In the genomic region with DNA sequence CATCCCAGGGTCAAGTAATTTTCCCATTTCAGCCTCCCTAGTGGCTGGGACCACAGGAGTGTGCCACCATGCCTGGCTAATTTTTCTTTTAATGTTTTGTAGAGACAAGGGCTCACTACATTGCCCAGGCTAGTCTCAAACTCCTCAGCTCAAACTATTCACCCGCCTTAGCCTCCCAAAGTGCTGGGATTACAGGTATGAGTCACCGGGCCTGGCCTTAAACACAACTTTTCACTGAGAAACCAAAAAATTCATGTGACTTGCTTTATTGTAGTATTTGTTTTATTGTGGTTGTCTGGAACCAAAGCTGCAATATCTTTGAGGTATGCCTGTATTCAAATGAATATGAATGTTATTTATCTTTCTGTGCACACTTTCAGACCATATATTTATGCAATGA, we compare ENCODE assay signal across 18 cellular contexts.
DNase-seq lines count a peak whose midpoint lies in the region; ATAC-seq and TF ChIP-seq lines count a peak whose summit lies in the region.
"Had no signal": no experiment of that assay in that cellular context is flagged by ENCODE, and none has a peak within 500 bp of the region (broad histone marks: within the 10 kb centered on the region; RNA-seq: fewer than 3 reads in every experiment).

No MANE protein-coding gene starts in this region.

- H4K5ac ChIP-seq in mesendoderm (ENCODE audit: low read length) = no peak overlapping the region

- no peak overlapping the region for H3K4ac ChIP-seq in mesendoderm (ENCODE audit: low read depth, low read length)

- no peak overlapping the region for H2BK15ac ChIP-seq in mesendoderm (replicated peaks; ENCODE audit: low read depth)

- no peak overlapping the region for H2BK5ac ChIP-seq in mesendoderm (ENCODE audit: low read length)

- peak; percentile 4 for DNase-seq in ELF-1 (ENCODE audit: low read depth, low spot score)
- DNase-seq in RPMI7951 (ENCODE audit: low read depth) = peak; percentile 44
- DNase-seq in epithelial cell of esophagus (ENCODE audit: low read depth) = peak; percentile 52
- DNase-seq in mesendoderm = no peak
- no peak for DNase-seq in DMS53 (lab: John Stamatoyannopoulos, UW)
- DNase-seq: activated CD4-positive, alpha-beta T cell treated with anti-CD3 and anti-CD28 coated beads, Interleukin-2, amount 50 U/mL, for 48 hours; activated T-cell treated with anti-CD3 and anti-CD28 coated beads, Interleukin-2, amount 50 U/mL, for 72 hours; amniotic stem cell; BE2C; Kasumi-1; lower lobe of right lung; naive thymus-derived CD8-positive, alpha-beta T cell; NCI-H187; NCI-H526 treated with DMSO at 0.1 percent for 48 hours; stimulated activated CD4-positive, alpha-beta T cell treated with anti-CD3 and anti-CD28 coated beads, Interleukin-15, amount 100 ng/mL, for 24 hours had no signal

- H2BK120ac ChIP-seq in mesendoderm (ENCODE audit: low read depth, low read length) = peak overlapping the region; percentile 38

- WGBS in mesendoderm (ENCODE audit: extremely low coverage, insufficient coverage, low lambda C conversion rate) = no CpG with 5 or more reads among the region's 2 CpGs

- H3K23ac ChIP-seq in mesendoderm (ENCODE audit: low read length) = no peak overlapping the region

- no peaks in the 10 kb centered on the region for H3K4me1 ChIP-seq in mesendoderm (ENCODE audit: control insufficient read depth, low read depth, low read length)
- H3K4me1 ChIP-seq: lower lobe of right lung had no signal

- no peak overlapping the region for H2AK5ac ChIP-seq in mesendoderm (ENCODE audit: low read length)

- no peaks in the 10 kb centered on the region for H3K36me3 ChIP-seq in mesendoderm (ENCODE audit: control insufficient read depth, insufficient read depth, low read length)
- H3K36me3 ChIP-seq: BE2C, lower lobe of right lung had no signal

- H3K18ac ChIP-seq in mesendoderm (ENCODE audit: low read length) = no peak overlapping the region

- ATAC-seq in GM19395 (IDR thresholded peaks at IDR 0.05; ENCODE audit: unreplicated experiment) = no peak
- ATAC-seq in HG03025 (IDR thresholded peaks at IDR 0.05; ENCODE audit: low FRiP score, unreplicated experiment) = no peak
- no peak for ATAC-seq in GM21447 (IDR thresholded peaks at IDR 0.05; ENCODE audit: unreplicated experiment)
- ATAC-seq: activated T-cell treated with anti-CD3 and anti-CD28 coated beads, Interleukin-2, amount 50 U/mL, for 72 hours; lower lobe of right lung; naive thymus-derived CD8-positive, alpha-beta T cell had no signal

- no peaks in the 10 kb centered on the region for H3K79me2 ChIP-seq in mesendoderm (ENCODE audit: control insufficient read depth, insufficient read depth, low read length)

- H3K27ac ChIP-seq in mesendoderm (ENCODE audit: low read depth, low read length) = no peak overlapping the region
- H3K27ac ChIP-seq: lower lobe of right lung had no signal

- no peaks in the 10 kb centered on the region for H3K79me1 ChIP-seq in mesendoderm (ENCODE audit: low read length)

- H3K9ac ChIP-seq in mesendoderm (ENCODE audit: low read length) = no peak overlapping the region

- no peak overlapping the region for H3K56ac ChIP-seq in mesendoderm (ENCODE audit: low read length)

- H4K8ac ChIP-seq in mesendoderm (ENCODE audit: low read depth, low read length) = no peak overlapping the region

- no peak overlapping the region for H3K4me2 ChIP-seq in mesendoderm (ENCODE audit: low read length)

- no peaks in the 10 kb centered on the region for H3K27me3 ChIP-seq in mesendoderm (ENCODE audit: insufficient read depth, low read length, poor library complexity)
- H3K27me3 ChIP-seq: BE2C had no signal

- H3K4me3 ChIP-seq in epithelial cell of esophagus (ENCODE audit: low read length) = no peak overlapping the region
- no peak overlapping the region for H3K4me3 ChIP-seq in mesendoderm (ENCODE audit: low read length)
- H3K4me3 ChIP-seq: lower lobe of right lung had no signal

- TF ChIP-seq CTCF in epithelial cell of esophagus (IDR thresholded peaks at IDR 0.05; ENCODE audit: insufficient read depth, low read depth, low read length, missing control alignments) = no peak

Comparison
In these comparisons a context has a peak if more than half of its experiments do, and no peak if none do; other contexts are left out.
1. DNase-seq: peak in ELF-1 (single experiment), RPMI7951 (single experiment) and epithelial cell of esophagus (single experiment); none in mesendoderm (single experiment) and DMS53 (single experiment).